ENCODE assay signal across 1 cellular context in genomic region chr3:177483182-177483967, GRCh38.
TF ChIP-seq lines count a peak whose summit lies in the region.

No MANE protein-coding gene starts in this region.

TF ChIP-seq in H1, 55 proteins besides CTCF, POLR2A, EP300 and RAD21:
- no peak for TF ChIP-seq CHD7 (IDR thresholded peaks at IDR 0.05; ENCODE audit: insufficient replicate concordance, low read length)
- no peak for TF ChIP-seq USF2 (IDR thresholded peaks at IDR 0.05; ENCODE audit: low read length)
- TF ChIP-seq ASH2L (IDR thresholded peaks at IDR 0.05; ENCODE audit: low read length): no peak
- TF ChIP-seq E2F6 (IDR thresholded peaks at IDR 0.05): 0 out of 2 replicates have a peak, but pooled peaks have one; percentile 27
- TF ChIP-seq HDAC2 (IDR thresholded peaks at IDR 0.05; ENCODE audit: borderline replicate concordance in 1 of 2, low read depth in 2 of 2, low read length in 2 of 2): no peak
- peak; percentile 45; the same call in 1 of the 2 replicates for TF ChIP-seq MAX (IDR thresholded peaks at IDR 0.05)
- TF ChIP-seq, protein P1, sequence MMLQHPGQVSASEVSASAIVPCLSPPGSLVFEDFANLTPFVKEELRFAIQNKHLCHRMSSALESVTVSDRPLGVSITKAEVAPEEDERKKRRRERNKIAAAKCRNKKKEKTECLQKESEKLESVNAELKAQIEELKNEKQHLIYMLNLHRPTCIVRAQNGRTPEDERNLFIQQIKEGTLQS (IDR thresholded peaks at IDR 0.05; ENCODE audit: insufficient read depth, low read depth, low read length): no peak
- no peak for TF ChIP-seq CBX8 (IDR thresholded peaks at IDR 0.05; ENCODE audit: borderline replicate concordance, low read depth, low read length)
- 0 out of 2 replicates have a peak, but pooled peaks have one; percentile 45 for TF ChIP-seq YY1 (IDR thresholded peaks at IDR 0.05; ENCODE audit: low read depth, low read length)
